ENCODE assay signal across 26 cellular contexts in genomic region chr1:154818911-154819310, GRCh38. TPM values are rescaled to one million over a fixed set of nuclear protein-coding genes. Genes with fewer than 3 reads are reported as not detected.
"Had no signal": no experiment of that assay in that cellular context is flagged by ENCODE, and none has a peak within 500 bp of the region (broad histone marks: within the 10 kb centered on the region; RNA-seq: fewer than 3 reads in every experiment).

No MANE protein-coding gene starts in this region.

- H3K4me3 ChIP-seq: esophagus squamous epithelium had no signal

- H3K36me3 Mint-ChIP-seq: activated CD8-positive, alpha-beta memory T cell treated with anti-CD3 and anti-CD28 coated beads, Interleukin-2, amount 10 ng/mL, durations not matched to agents 7 days and 5 days; activated naive CD8-positive, alpha-beta T cell had no signal

- H3K4me3 Mint-ChIP-seq: activated B cell treated with CpG ODN at 0.5 μM for 24 hours; activated CD8-positive, alpha-beta memory T cell treated with anti-CD3 and anti-CD28 coated beads, Interleukin-2, amount 10 ng/mL, durations not matched to agents 7 days and 5 days; activated CD8-positive, alpha-beta T cell treated with anti-CD3 and anti-CD28 coated beads for 36 hours; activated naive CD4-positive, alpha-beta T cell treated with anti-CD3 and anti-CD28 coated beads for 36 hours; activated naive CD8-positive, alpha-beta T cell; activated T-helper 1 cell treated with anti-CD3 and anti-CD28 coated beads, Interleukin-12 subunit alpha, Interleukin-12 subunit beta, Interleukin-2, Interleukin-4 antibody, amounts not matched to agents 30 ng/mL and 10 ng/mL and 1 ng/mL, durations not matched to agents 14 hours and 24 hours and 36 hours; central memory CD8-positive, alpha-beta T cell; T-helper 17 cell; T-helper 2 cell treated with Interferon-gamma antibody and Interleukin-4, amounts not matched to agents 5 μg/mL and 100 μg/mL, for 36 hours had no signal

- H3K27me3 Mint-ChIP-seq: activated B cell treated with CpG ODN at 0.5 μM for 24 hours; activated CD8-positive, alpha-beta T cell treated with anti-CD3 and anti-CD28 coated beads for 36 hours; activated naive CD8-positive, alpha-beta T cell had no signal

- H3K9me3 Mint-ChIP-seq: activated B cell treated with CpG ODN at 0.5 μM for 24 hours; activated CD8-positive, alpha-beta T cell treated with anti-CD3 and anti-CD28 coated beads for 36 hours; activated naive CD4-positive, alpha-beta T cell treated with anti-CD3 and anti-CD28 coated beads for 36 hours; activated T-helper 1 cell treated with anti-CD3 and anti-CD28 coated beads, Interleukin-12 subunit alpha, Interleukin-12 subunit beta, Interleukin-2, Interleukin-4 antibody, amounts not matched to agents 30 ng/mL and 10 ng/mL and 1 ng/mL, durations not matched to agents 14 hours and 24 hours and 36 hours; activated T-helper 2 cell treated with anti-CD3 and anti-CD28 coated beads, Interferon-gamma antibody, Interleukin-2, Interleukin-4, amounts not matched to agents 10 μg/mL and 5 μg/mL and 100 μg/mL, durations not matched to agents 14 hours and 24 hours and 36 hours; central memory CD8-positive, alpha-beta T cell; T-helper 2 cell treated with Interferon-gamma antibody and Interleukin-4, amounts not matched to agents 5 μg/mL and 100 μg/mL, for 36 hours had no signal

- H3K27me3 ChIP-seq: brain microvascular endothelial cell, esophagus squamous epithelium had no signal

- H3K27ac Mint-ChIP-seq: activated B cell treated with CpG ODN at 0.5 μM for 24 hours; activated CD8-positive, alpha-beta memory T cell treated with anti-CD3 and anti-CD28 coated beads, Interleukin-2, amount 10 ng/mL, durations not matched to agents 7 days and 5 days; activated CD8-positive, alpha-beta T cell treated with anti-CD3 and anti-CD28 coated beads for 36 hours; activated naive CD4-positive, alpha-beta T cell treated with anti-CD3 and anti-CD28 coated beads for 36 hours; activated naive CD8-positive, alpha-beta T cell; activated T-helper 1 cell treated with anti-CD3 and anti-CD28 coated beads, Interleukin-12 subunit alpha, Interleukin-12 subunit beta, Interleukin-2, Interleukin-4 antibody, amounts not matched to agents 30 ng/mL and 10 ng/mL and 1 ng/mL, durations not matched to agents 14 hours and 24 hours and 36 hours; activated T-helper 2 cell treated with anti-CD3 and anti-CD28 coated beads, Interferon-gamma antibody, Interleukin-2, Interleukin-4, amounts not matched to agents 10 μg/mL and 5 μg/mL and 100 μg/mL, durations not matched to agents 14 hours and 24 hours and 36 hours; T-helper 17 cell; T-helper 2 cell treated with Interferon-gamma antibody and Interleukin-4, amounts not matched to agents 5 μg/mL and 100 μg/mL, for 36 hours had no signal

- ATAC-seq: T-helper 17 cell had no signal

- H3K36me3 ChIP-seq: brain microvascular endothelial cell, esophagus squamous epithelium, WERI-Rb-1 had no signal

- H3K9me3 ChIP-seq: esophagus squamous epithelium had no signal

- DNase-seq: activated B cell treated with CpG ODN at 0.5 μM for 24 hours; activated CD4-positive, alpha-beta T cell treated with anti-CD3 and anti-CD28 coated beads, Interleukin-2, amount 50 U/mL, for 1 hour; activated CD8-positive, alpha-beta memory T cell treated with anti-CD3 and anti-CD28 coated beads, Interleukin-2, amount 10 ng/mL, durations not matched to agents 7 days and 5 days; activated CD8-positive, alpha-beta memory T cell treated with anti-CD3 and anti-CD28 coated beads, Interleukin-2, amount 50 U/mL, for 4 hours; activated effector memory CD4-positive, alpha-beta T cell treated with anti-CD3 and anti-CD28 coated beads, Interleukin-2, amount 50 U/mL, for 16 hours; amniotic stem cell; anterior cingulate cortex; brain microvascular endothelial cell; cortex of kidney; effector CD8-positive, alpha-beta T cell; esophagus squamous epithelium; foreskin melanocyte; head of caudate nucleus; T-helper 17 cell; T1000 had no signal

- H3K27ac ChIP-seq: brain microvascular endothelial cell, epithelial cell of prostate, esophagus squamous epithelium, WERI-Rb-1 had no signal

RNA-seq across cellular contexts. Expression of gene KCNN3, which starts 51.2 kb away (rescaled TPM):
- total RNA-seq: fibroblast of lung, fibroblast of villous mesenchyme had no signal
